In the genomic region with DNA sequence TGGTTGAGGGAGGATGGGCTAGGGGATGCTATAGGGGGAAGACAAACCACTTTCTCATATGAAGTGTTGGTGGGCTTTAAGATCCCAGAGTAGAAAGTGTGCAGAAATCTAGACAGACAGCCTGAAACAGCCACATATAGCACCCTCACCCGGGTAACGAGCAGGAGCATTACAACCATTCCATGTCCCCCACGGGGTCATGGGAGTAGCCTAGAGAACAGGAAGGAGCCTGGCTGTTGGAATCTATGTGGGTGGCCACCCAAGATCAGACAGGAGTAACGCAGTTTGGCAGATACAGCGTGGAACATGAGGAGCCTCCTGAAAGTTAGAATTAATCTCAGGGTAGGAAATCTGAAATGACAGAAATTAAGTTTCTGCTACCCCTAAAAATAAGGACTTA, we compare ENCODE assay signal across 24 cellular contexts.
DNase-seq lines count a peak whose midpoint lies in the region; ATAC-seq and TF ChIP-seq lines count a peak whose summit lies in the region.
"Had no signal": no experiment of that assay in that cellular context is flagged by ENCODE, and none has a peak within 500 bp of the region (broad histone marks: within the 10 kb centered on the region; RNA-seq: fewer than 3 reads in every experiment).

No MANE protein-coding gene starts in this region.

- H3K18ac ChIP-seq in trophoblast cell (ENCODE audit: low read length), result peak overlapping the region; percentile 82

- H3K4me3 ChIP-seq in brain microvascular endothelial cell (ENCODE audit: low read depth, low read length) (no peak overlapping the region), trophoblast cell (ENCODE audit: low read depth, low read length) (no peak overlapping the region), upper lobe of right lung (no peak overlapping the region)
- H3K4me3 ChIP-seq: K562, MG63, thyroid gland had no signal

- H3K4me3 Mint-ChIP-seq in stimulated activated naive B cell treated with anti-CD40 and anti-IgM and Interleukin-4, amounts not matched to agents 10 μg/mL and 1 μg/mL and 100 μg/mL, for 72 hours, result no peak overlapping the region
- H3K4me3 Mint-ChIP-seq: activated CD4-positive, alpha-beta memory T cell treated with anti-CD3 and anti-CD28 coated beads for 36 hours; activated naive CD8-positive, alpha-beta T cell; CD4-positive, CD25-positive, alpha-beta regulatory T cell; stimulated activated effector memory CD8-positive, alpha-beta T cell treated with anti-CD3 and anti-CD28 coated beads, Interleukin-12 subunit alpha, Interleukin-12 subunit beta, amount 100 ng/mL, for 72 hours had no signal

- no peaks in the 10 kb centered on the region for H3K36me3 Mint-ChIP-seq in stimulated activated naive B cell treated with anti-CD40 and anti-IgM and Interleukin-4, amounts not matched to agents 10 μg/mL and 1 μg/mL and 100 μg/mL, for 72 hours
- H3K36me3 Mint-ChIP-seq: activated CD4-positive, alpha-beta memory T cell treated with anti-CD3 and anti-CD28 coated beads for 36 hours; activated naive CD8-positive, alpha-beta T cell; CD4-positive, CD25-positive, alpha-beta regulatory T cell; stimulated activated effector memory CD8-positive, alpha-beta T cell treated with anti-CD3 and anti-CD28 coated beads, Interleukin-12 subunit alpha, Interleukin-12 subunit beta, amount 100 ng/mL, for 72 hours had no signal

- in situ Hi-C loops in brain microvascular endothelial cell (cut with HindIII; ENCODE audit: low pct_ligation_motif_present, low sequenced_read_pairs), result no loop called here

- H3K9me3 ChIP-seq in trophoblast cell (ENCODE audit: insufficient read depth, low read depth, low read length) (no peaks in the 10 kb centered on the region), upper lobe of right lung (no peaks in the 10 kb centered on the region)
- H3K9me3 ChIP-seq: thyroid gland had no signal

- peak overlapping the region; percentile 67 for H4K91ac ChIP-seq in trophoblast cell (ENCODE audit: low read depth, low read length)

- H2BK12ac ChIP-seq in trophoblast cell (ENCODE audit: low read length), result peak overlapping the region; percentile 42

- no peak overlapping the region for H3K9ac ChIP-seq in trophoblast cell (ENCODE audit: low read length)

- H3K4me1 ChIP-seq in foreskin keratinocyte (peaks cover 10% of the 10 kb centered on the region), trophoblast cell (ENCODE audit: control insufficient read depth in 1 of 2, insufficient read depth in 2 of 2, low read length in 2 of 2) (peaks cover 5 to 8% of the 10 kb centered on the region in 2 experiments), upper lobe of right lung (peaks cover 12% of the 10 kb centered on the region)
- H3K4me1 ChIP-seq: thyroid gland had no signal

- peak; percentile 8 for ATAC-seq in foreskin keratinocyte
- no peak for ATAC-seq in upper lobe of right lung
- no peak for ATAC-seq in GM18909 (IDR thresholded peaks at IDR 0.05; ENCODE audit: poor library complexity, unreplicated experiment)
- ATAC-seq in GM21390 (IDR thresholded peaks at IDR 0.05; ENCODE audit: unreplicated experiment), result no peak
- no peak for ATAC-seq in stimulated activated naive B cell treated with anti-CD40 and anti-IgM and Interleukin-4, amounts not matched to agents 10 μg/mL and 1 μg/mL and 100 μg/mL, for 72 hours (replicated peaks)
- ATAC-seq: K562; stimulated activated effector memory CD8-positive, alpha-beta T cell treated with anti-CD3 and anti-CD28 coated beads, Interleukin-12 subunit alpha, Interleukin-12 subunit beta, amount 100 ng/mL, for 72 hours had no signal

- no peak overlapping the region for H3K4me2 ChIP-seq in trophoblast cell (ENCODE audit: low read length)

- H3K27ac ChIP-seq in brain microvascular endothelial cell (peak overlapping the region; percentile 3), foreskin keratinocyte (no peak overlapping the region), trophoblast cell (ENCODE audit: low read depth, low read length) (peak overlapping the region; percentile 12), upper lobe of right lung (peak overlapping the region; percentile 43)
- H3K27ac ChIP-seq: thyroid gland had no signal

- peak overlapping the region; percentile 32 for H4K8ac ChIP-seq in trophoblast cell (ENCODE audit: low read depth, low read length)

- no peak overlapping the region for H3K23ac ChIP-seq in trophoblast cell (ENCODE audit: low read length)

- peaks cover 0 to 4% of the 10 kb centered on the region in 2 donors for H3K27me3 Mint-ChIP-seq in stimulated activated naive B cell treated with anti-CD40 and anti-IgM and Interleukin-4, amounts not matched to agents 10 μg/mL and 1 μg/mL and 100 μg/mL, for 72 hours

- H3K27ac Mint-ChIP-seq in stimulated activated naive B cell treated with anti-CD40 and anti-IgM and Interleukin-4, amounts not matched to agents 10 μg/mL and 1 μg/mL and 100 μg/mL, for 72 hours, result no peak overlapping the region
- H3K27ac Mint-ChIP-seq: activated CD4-positive, alpha-beta memory T cell treated with anti-CD3 and anti-CD28 coated beads for 36 hours; activated naive CD8-positive, alpha-beta T cell; CD4-positive, CD25-positive, alpha-beta regulatory T cell; stimulated activated effector memory CD8-positive, alpha-beta T cell treated with anti-CD3 and anti-CD28 coated beads, Interleukin-12 subunit alpha, Interleukin-12 subunit beta, amount 100 ng/mL, for 72 hours had no signal

- H3K79me1 ChIP-seq in trophoblast cell (ENCODE audit: low read length), result peaks cover 5% of the 10 kb centered on the region

- DNase-seq in brain microvascular endothelial cell, result peak; percentile 66
- no peak for DNase-seq in foreskin keratinocyte
- peak in 1 of 2 donors; percentile 21 for DNase-seq in trophoblast cell
- no peak for DNase-seq in upper lobe of right lung
- no peak for DNase-seq in SKM-1 treated with dmso at 0.1 percent for 144 hours (lab: John Stamatoyannopoulos, UW; ENCODE audit: unreplicated experiment)
- no peak for DNase-seq in stimulated activated naive B cell treated with anti-CD40 and anti-IgM and Interleukin-4, amounts not matched to agents 10 μg/mL and 1 μg/mL and 100 μg/mL, for 72 hours
- DNase-seq: activated CD4-positive, alpha-beta memory T cell treated with anti-CD3 and anti-CD28 coated beads for 36 hours; aorta; CD4-positive, CD25-positive, alpha-beta regulatory T cell; central memory CD4-positive, alpha-beta T cell; EL; kidney; MG63; NCI-H2081; NCI-H345; NCI-H82; occipital lobe; stimulated activated CD4-positive, alpha-beta T cell treated with anti-CD3 and anti-CD28 coated beads, Interleukin-2, amount 100 ng/mL, for 48 hours; thyroid gland had no signal

- H4K12ac ChIP-seq in trophoblast cell (ENCODE audit: low read depth, low read length), result peak overlapping the region; percentile 4

- H3K4ac ChIP-seq in trophoblast cell (ENCODE audit: low read depth, low read length), result no peak overlapping the region

- H3K4me1 Mint-ChIP-seq in stimulated activated naive B cell treated with anti-CD40 and anti-IgM and Interleukin-4, amounts not matched to agents 10 μg/mL and 1 μg/mL and 100 μg/mL, for 72 hours, result no peaks in the 10 kb centered on the region
- H3K4me1 Mint-ChIP-seq: CD4-positive, CD25-positive, alpha-beta regulatory T cell; stimulated activated effector memory CD8-positive, alpha-beta T cell treated with anti-CD3 and anti-CD28 coated beads, Interleukin-12 subunit alpha, Interleukin-12 subunit beta, amount 100 ng/mL, for 72 hours had no signal

- H3K27me3 ChIP-seq in brain microvascular endothelial cell (replicated peaks) (no peaks in the 10 kb centered on the region), foreskin keratinocyte (no peaks in the 10 kb centered on the region), trophoblast cell (ENCODE audit: insufficient read depth, low read length) (no peaks in the 10 kb centered on the region), upper lobe of right lung (no peaks in the 10 kb centered on the region)
- H3K27me3 ChIP-seq: MG63, thyroid gland had no signal

- TF ChIP-seq CTCF in brain microvascular endothelial cell (IDR thresholded peaks at IDR 0.05; ENCODE audit: low read depth, low read length, missing control alignments) (no peak), foreskin keratinocyte (conservative IDR thresholded peaks at IDR 0.05) (no peak), upper lobe of right lung (IDR thresholded peaks at IDR 0.05) (no peak)

- H3K9me3 Mint-ChIP-seq in stimulated activated naive B cell treated with anti-CD40 and anti-IgM and Interleukin-4, amounts not matched to agents 10 μg/mL and 1 μg/mL and 100 μg/mL, for 72 hours, result no peaks in the 10 kb centered on the region
- H3K9me3 Mint-ChIP-seq: activated CD4-positive, alpha-beta memory T cell treated with anti-CD3 and anti-CD28 coated beads for 36 hours; stimulated activated effector memory CD8-positive, alpha-beta T cell treated with anti-CD3 and anti-CD28 coated beads, Interleukin-12 subunit alpha, Interleukin-12 subunit beta, amount 100 ng/mL, for 72 hours had no signal

- H2BK120ac ChIP-seq in trophoblast cell (ENCODE audit: insufficient read depth, low read length, poor library complexity), result peak overlapping the region; percentile 81

- intact Hi-C loops in upper lobe of right lung (cut with DNase I), result no loop called here

- peak overlapping the region; percentile 35 for H2AFZ ChIP-seq in trophoblast cell (ENCODE audit: insufficient read depth, low read length, poor library complexity)

- H3K36me3 ChIP-seq in brain microvascular endothelial cell (replicated peaks) (no peaks in the 10 kb centered on the region), trophoblast cell (ENCODE audit: control insufficient read depth in 1 of 2, insufficient read depth in 2 of 2, low read length in 2 of 2) (no peaks in the 10 kb centered on the region), upper lobe of right lung (no peaks in the 10 kb centered on the region)
- H3K36me3 ChIP-seq: MG63, thyroid gland had no signal

- no CpG with 5 or more reads among the region's 5 CpGs for WGBS in trophoblast cell (ENCODE audit: extremely low coverage, insufficient coverage, insufficient read length)

- no peak overlapping the region for H2AK5ac ChIP-seq in trophoblast cell (ENCODE audit: low read length)

- no peaks in the 10 kb centered on the region for H3K79me2 ChIP-seq in trophoblast cell (ENCODE audit: control insufficient read depth, insufficient read depth, low read length, poor library complexity)

- peak overlapping the region; percentile 72 for H2BK5ac ChIP-seq in trophoblast cell (ENCODE audit: low read depth, low read length, poor library complexity)

- H3K14ac ChIP-seq in trophoblast cell (ENCODE audit: low read length), result peak overlapping the region; percentile 7
